In the genomic region with DNA sequence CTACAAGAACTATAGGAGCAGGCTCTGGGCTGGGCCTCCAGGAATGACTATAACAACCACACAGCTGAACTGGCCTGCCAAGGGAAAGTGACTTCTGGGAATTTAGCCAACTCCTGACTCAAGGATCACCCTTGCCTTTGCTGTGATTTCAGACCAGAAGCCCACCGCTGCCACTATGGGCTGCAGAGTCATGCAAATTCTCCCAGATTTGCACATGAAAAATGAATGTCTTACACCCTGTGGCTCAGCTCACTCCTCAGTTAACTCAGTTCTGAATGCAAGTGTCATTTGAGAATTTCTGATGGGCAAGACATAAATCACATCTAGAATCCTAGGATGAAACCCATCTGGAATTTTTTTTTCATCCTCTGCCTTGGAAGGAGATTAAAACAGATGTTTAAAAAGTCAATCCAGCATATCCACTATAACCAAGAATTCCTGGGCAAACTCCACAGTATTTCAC, we compare ENCODE assay signal across 11 cellular contexts.
DNase-seq lines count a peak whose midpoint lies in the region; ATAC-seq and TF ChIP-seq lines count a peak whose summit lies in the region.
"Had no signal": no experiment of that assay in that cellular context is flagged by ENCODE, and none has a peak within 500 bp of the region (broad histone marks: within the 10 kb centered on the region; RNA-seq: fewer than 3 reads in every experiment).

No MANE protein-coding gene starts in this region.

- TF ChIP-seq CTCF in MCF 10A (IDR thresholded peaks at IDR 0.05; ENCODE audit: unreplicated experiment), result no peak
- no peak for TF ChIP-seq CTCF in breast epithelium (IDR thresholded peaks at IDR 0.05)
- no peak for TF ChIP-seq CTCF in foreskin fibroblast (IDR thresholded peaks at IDR 0.05; ENCODE audit: low read depth, low read length)

- no peaks in the 10 kb centered on the region for H3K4me1 ChIP-seq in breast epithelium
- H3K4me1 ChIP-seq: body of pancreas, upper lobe of left lung had no signal

- ATAC-seq in activated CD4-positive, alpha-beta T cell treated with anti-CD3 and anti-CD28 coated beads for 36 hours, result no peak
- ATAC-seq in HG02870 (IDR thresholded peaks at IDR 0.05; ENCODE audit: unreplicated experiment) (no peak), GM21529 (IDR thresholded peaks at IDR 0.05; ENCODE audit: unreplicated experiment) (no peak)
- ATAC-seq: body of pancreas had no signal

- H3K27me3 Mint-ChIP-seq in MCF 10A (ENCODE audit: insufficient read depth, unreplicated experiment), result no peaks in the 10 kb centered on the region
- H3K27me3 Mint-ChIP-seq in activated CD4-positive, alpha-beta T cell treated with anti-CD3 and anti-CD28 coated beads for 36 hours, result peaks cover 3% of the 10 kb centered on the region

- CTCF ChIA-PET in MCF 10A (lab: Yijun Ruan, JAX), result interaction anchor here (0.8 kb wide), 1 partner anchor 21 kb away, joined by 4 read pairs; no protein-coding TSS in a partner anchor
- CTCF ChIA-PET in activated CD4-positive, alpha-beta T cell treated with anti-CD3 and anti-CD28 coated beads for 36 hours (lab: Charles Lee), result no interaction called here

- peak; percentile 82 for DNase-seq in MCF 10A (ENCODE audit: unreplicated experiment)
- DNase-seq in breast epithelium (ENCODE audit: low spot score in 2 of 2), result no peak
- DNase-seq in SW 1271 (lab: John Stamatoyannopoulos, UW), result peak; percentile 26 to 68
- DNase-seq in foreskin fibroblast, result peak; percentile 97 to 98
- DNase-seq in stromal cell of bone marrow (ENCODE audit: low read depth), result peak; percentile 91
- no peak for DNase-seq in activated CD4-positive, alpha-beta T cell treated with anti-CD3 and anti-CD28 coated beads for 36 hours

- H3K27ac ChIP-seq in breast epithelium, result no peak overlapping the region
- H3K27ac ChIP-seq: body of pancreas, upper lobe of left lung had no signal

- no peak overlapping the region for H3K4me3 ChIP-seq in breast epithelium
- H3K4me3 ChIP-seq in foreskin fibroblast (ENCODE audit: low read depth in 1 of 2, low read length in 2 of 2), result no peak overlapping the region
- H3K4me3 ChIP-seq: body of pancreas, heart right ventricle, upper lobe of left lung had no signal

- H3K36me3 Mint-ChIP-seq in MCF 10A (ENCODE audit: insufficient read depth, unreplicated experiment), result no peaks in the 10 kb centered on the region
- H3K36me3 Mint-ChIP-seq in activated CD4-positive, alpha-beta T cell treated with anti-CD3 and anti-CD28 coated beads for 36 hours (ENCODE audit: low read depth), result no peaks in the 10 kb centered on the region

- no TSS peak for BruUV-seq in MCF 10A (replicated peaks; lab: Mats Ljungman, UMichigan)

- POLR2A ChIA-PET in MCF 10A (lab: Yijun Ruan, JAX), result interaction anchor here (1.1 kb wide), 1 partner anchor 184 kb away, joined by 3 read pairs; no protein-coding TSS in a partner anchor
- POLR2A ChIA-PET in activated CD4-positive, alpha-beta T cell treated with anti-CD3 and anti-CD28 coated beads for 36 hours (lab: Charles Lee), result no interaction called here

- H3K27me3 ChIP-seq in breast epithelium, result no peaks in the 10 kb centered on the region
- H3K27me3 ChIP-seq: body of pancreas, heart right ventricle, upper lobe of left lung had no signal

- TF ChIP-seq POLR2A in breast epithelium (IDR thresholded peaks at IDR 0.05), result no peak

- no peaks in the 10 kb centered on the region for H3K9me3 ChIP-seq in breast epithelium
- H3K9me3 ChIP-seq: body of pancreas, upper lobe of left lung had no signal

- no peaks in the 10 kb centered on the region for H3K9me3 Mint-ChIP-seq in MCF 10A (ENCODE audit: unreplicated experiment)
- no peaks in the 10 kb centered on the region for H3K9me3 Mint-ChIP-seq in activated CD4-positive, alpha-beta T cell treated with anti-CD3 and anti-CD28 coated beads for 36 hours (ENCODE audit: low read depth)

- intact Hi-C loops in MCF 10A (cut with micrococcal nuclease) (no loop called here), breast epithelium (cut with DNase I; ENCODE audit: low total_unique reads) (no loop called here)
- intact Hi-C loops in activated CD4-positive, alpha-beta T cell treated with anti-CD3 and anti-CD28 coated beads for 36 hours (cut with DNase I, micrococcal nuclease), result no loop called here

- peaks cover 5% of the 10 kb centered on the region for H3K4me1 Mint-ChIP-seq in MCF 10A (ENCODE audit: insufficient read depth, unreplicated experiment)
- H3K4me1 Mint-ChIP-seq in activated CD4-positive, alpha-beta T cell treated with anti-CD3 and anti-CD28 coated beads for 36 hours, result no peaks in the 10 kb centered on the region

- H3K36me3 ChIP-seq in breast epithelium, result no peaks in the 10 kb centered on the region
- H3K36me3 ChIP-seq: heart right ventricle, upper lobe of left lung had no signal

- H3K4me3 Mint-ChIP-seq in MCF 10A (ENCODE audit: unreplicated experiment), result no peak overlapping the region
- H3K4me3 Mint-ChIP-seq in activated CD4-positive, alpha-beta T cell treated with anti-CD3 and anti-CD28 coated beads for 36 hours, result no peak overlapping the region

- peak overlapping the region; percentile 66 for H3K27ac Mint-ChIP-seq in MCF 10A (ENCODE audit: low read depth, unreplicated experiment)
- H3K27ac Mint-ChIP-seq in activated CD4-positive, alpha-beta T cell treated with anti-CD3 and anti-CD28 coated beads for 36 hours, result no peak overlapping the region

Comparison
In these comparisons a context has a peak if more than half of its experiments do, and no peak if none do; other contexts are left out.
1. DNase-seq: peak in MCF 10A (single experiment), SW 1271 (2 of 2), foreskin fibroblast (2 of 2) and stromal cell of bone marrow (single experiment); none in breast epithelium (0 of 2) and activated CD4-positive, alpha-beta T cell treated with anti-CD3 and anti-CD28 coated beads for 36 hours (single experiment).